Comparison of ENCODE assay signal across 12 cellular contexts in genomic region chr10:15469066-15469465, GRCh38.
DNase-seq lines count a peak whose midpoint lies in the region; TF ChIP-seq lines count a peak whose summit lies in the region.
"Had no signal": no experiment of that assay in that cellular context is flagged by ENCODE, and none has a peak within 500 bp of the region (broad histone marks: within the 10 kb centered on the region; RNA-seq: fewer than 3 reads in every experiment).

No MANE protein-coding gene starts in this region.

- DNase-seq in AG10803 (ENCODE audit: low read depth) = peak; percentile 45
- DNase-seq in EH (ENCODE audit: low read depth) = peak; percentile 25
- peak; percentile 55 for DNase-seq in astrocyte of the spinal cord (ENCODE audit: low read depth, low spot score)
- no peak for DNase-seq in activated CD8-positive, alpha-beta memory T cell treated with anti-CD3 and anti-CD28 coated beads, Interleukin-2, amount 50 U/mL, for 4 hours
- DNase-seq in anterior cingulate cortex (lab: John Stamatoyannopoulos, UW) = no peak
- no peak for DNase-seq in stimulated activated CD8-positive, alpha-beta memory T cell treated with anti-CD3 and anti-CD28 coated beads, Interleukin-4, amount 100 ng/mL, for 48 hours
- DNase-seq: Calu3; CD8-positive, alpha-beta T cell; DMS79 treated with DMSO at 0.1 percent for 48 hours; EL; GM23248 had no signal

- no peak overlapping the region for H3K4me3 ChIP-seq in AG10803 (ENCODE audit: low read length)
- no peak overlapping the region for H3K4me3 ChIP-seq in astrocyte of the spinal cord (ENCODE audit: low read depth, low read length)
- H3K4me3 ChIP-seq: GM23248, HAP-1 had no signal

- in situ Hi-C loops in astrocyte of the spinal cord (cut with HindIII; ENCODE audit: low sequenced_read_pairs) = no loop called here

- no peak for TF ChIP-seq CTCF in AG10803 (conservative IDR thresholded peaks at IDR 0.05; ENCODE audit: low read length)
- no peak for TF ChIP-seq CTCF in astrocyte of the spinal cord (IDR thresholded peaks at IDR 0.05; ENCODE audit: low read depth, low read length)

Comparison
In these comparisons a context has a peak if more than half of its experiments do, and no peak if none do; other contexts are left out.
1. DNase-seq: peak in AG10803 (single experiment), EH (single experiment) and astrocyte of the spinal cord (single experiment); none in activated CD8-positive, alpha-beta memory T cell treated with anti-CD3 and anti-CD28 coated beads, Interleukin-2, amount 50 U/mL, for 4 hours (single experiment), anterior cingulate cortex (0 of 58) and stimulated activated CD8-positive, alpha-beta memory T cell treated with anti-CD3 and anti-CD28 coated beads, Interleukin-4, amount 100 ng/mL, for 48 hours (single experiment).